ENCODE assay signal across 1 cellular context in the genomic region with DNA sequence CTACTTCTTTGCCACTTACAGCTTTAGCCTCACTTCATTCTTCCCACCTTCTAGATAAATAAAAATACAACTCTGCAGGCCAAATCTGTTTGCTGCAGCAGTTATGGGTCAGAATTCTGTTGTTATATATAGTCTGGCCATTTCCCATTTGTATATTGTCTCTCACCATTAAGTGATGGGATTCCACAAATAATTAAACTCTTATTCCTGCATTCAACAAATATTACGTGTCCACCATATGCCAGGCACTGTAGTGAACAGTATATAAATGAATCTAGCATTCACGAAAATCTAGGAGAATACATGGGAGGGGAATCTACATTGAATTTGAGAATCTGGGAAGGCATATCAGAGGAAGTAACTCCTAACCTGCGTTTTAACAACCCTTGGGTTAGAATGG.
A peak's percentile ranks its signal among the peaks of the same experiment; 100 is the strongest.
TF ChIP-seq lines count a peak whose summit lies in the region.

No MANE protein-coding gene starts in this region.

TF ChIP-seq in K562, 482 proteins besides CTCF, POLR2A, EP300 and RAD21:
- no peak for TF ChIP-seq HES1 (IDR thresholded peaks at IDR 0.05; ENCODE audit: low read depth)
- TF ChIP-seq TCF7 (IDR thresholded peaks at IDR 0.05; ENCODE audit: borderline replicate concordance), result no peak
- TF ChIP-seq HBP1 (CRISPR knock-in tag; IDR thresholded peaks at IDR 0.05), result no peak
- no peak for TF ChIP-seq HNRNPL (IDR thresholded peaks at IDR 0.05; ENCODE audit: low read depth, low read length)
- TF ChIP-seq, protein P1, sequence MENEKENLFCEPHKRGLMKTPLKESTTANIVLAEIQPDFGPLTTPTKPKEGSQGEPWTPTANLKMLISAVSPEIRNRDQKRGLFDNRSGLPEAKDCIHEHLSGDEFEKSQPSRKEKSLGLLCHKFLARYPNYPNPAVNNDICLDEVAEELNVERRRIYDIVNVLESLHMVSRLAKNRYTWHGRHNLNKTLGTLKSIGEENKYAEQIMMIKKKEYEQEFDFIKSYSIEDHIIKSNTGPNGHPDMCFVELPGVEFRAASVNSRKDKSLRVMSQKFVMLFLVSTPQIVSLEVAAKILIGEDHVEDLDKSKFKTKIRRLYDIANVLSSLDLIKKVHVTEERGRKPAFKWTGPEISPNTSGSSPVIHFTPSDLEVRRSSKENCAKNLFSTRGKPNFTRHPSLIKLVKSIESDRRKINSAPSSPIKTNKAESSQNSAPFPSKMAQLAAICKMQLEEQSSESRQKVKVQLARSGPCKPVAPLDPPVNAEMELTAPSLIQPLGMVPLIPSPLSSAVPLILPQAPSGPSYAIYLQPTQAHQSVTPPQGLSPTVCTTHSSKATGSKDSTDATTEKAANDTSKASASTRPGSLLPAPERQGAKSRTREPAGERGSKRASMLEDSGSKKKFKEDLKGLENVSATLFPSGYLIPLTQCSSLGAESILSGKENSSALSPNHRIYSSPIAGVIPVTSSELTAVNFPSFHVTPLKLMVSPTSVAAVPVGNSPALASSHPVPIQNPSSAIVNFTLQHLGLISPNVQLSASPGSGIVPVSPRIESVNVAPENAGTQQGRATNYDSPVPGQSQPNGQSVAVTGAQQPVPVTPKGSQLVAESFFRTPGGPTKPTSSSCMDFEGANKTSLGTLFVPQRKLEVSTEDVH (IDR thresholded peaks at IDR 0.05; ENCODE audit: low read depth, partially characterized antibody), result no peak
- TF ChIP-seq, protein P2, sequence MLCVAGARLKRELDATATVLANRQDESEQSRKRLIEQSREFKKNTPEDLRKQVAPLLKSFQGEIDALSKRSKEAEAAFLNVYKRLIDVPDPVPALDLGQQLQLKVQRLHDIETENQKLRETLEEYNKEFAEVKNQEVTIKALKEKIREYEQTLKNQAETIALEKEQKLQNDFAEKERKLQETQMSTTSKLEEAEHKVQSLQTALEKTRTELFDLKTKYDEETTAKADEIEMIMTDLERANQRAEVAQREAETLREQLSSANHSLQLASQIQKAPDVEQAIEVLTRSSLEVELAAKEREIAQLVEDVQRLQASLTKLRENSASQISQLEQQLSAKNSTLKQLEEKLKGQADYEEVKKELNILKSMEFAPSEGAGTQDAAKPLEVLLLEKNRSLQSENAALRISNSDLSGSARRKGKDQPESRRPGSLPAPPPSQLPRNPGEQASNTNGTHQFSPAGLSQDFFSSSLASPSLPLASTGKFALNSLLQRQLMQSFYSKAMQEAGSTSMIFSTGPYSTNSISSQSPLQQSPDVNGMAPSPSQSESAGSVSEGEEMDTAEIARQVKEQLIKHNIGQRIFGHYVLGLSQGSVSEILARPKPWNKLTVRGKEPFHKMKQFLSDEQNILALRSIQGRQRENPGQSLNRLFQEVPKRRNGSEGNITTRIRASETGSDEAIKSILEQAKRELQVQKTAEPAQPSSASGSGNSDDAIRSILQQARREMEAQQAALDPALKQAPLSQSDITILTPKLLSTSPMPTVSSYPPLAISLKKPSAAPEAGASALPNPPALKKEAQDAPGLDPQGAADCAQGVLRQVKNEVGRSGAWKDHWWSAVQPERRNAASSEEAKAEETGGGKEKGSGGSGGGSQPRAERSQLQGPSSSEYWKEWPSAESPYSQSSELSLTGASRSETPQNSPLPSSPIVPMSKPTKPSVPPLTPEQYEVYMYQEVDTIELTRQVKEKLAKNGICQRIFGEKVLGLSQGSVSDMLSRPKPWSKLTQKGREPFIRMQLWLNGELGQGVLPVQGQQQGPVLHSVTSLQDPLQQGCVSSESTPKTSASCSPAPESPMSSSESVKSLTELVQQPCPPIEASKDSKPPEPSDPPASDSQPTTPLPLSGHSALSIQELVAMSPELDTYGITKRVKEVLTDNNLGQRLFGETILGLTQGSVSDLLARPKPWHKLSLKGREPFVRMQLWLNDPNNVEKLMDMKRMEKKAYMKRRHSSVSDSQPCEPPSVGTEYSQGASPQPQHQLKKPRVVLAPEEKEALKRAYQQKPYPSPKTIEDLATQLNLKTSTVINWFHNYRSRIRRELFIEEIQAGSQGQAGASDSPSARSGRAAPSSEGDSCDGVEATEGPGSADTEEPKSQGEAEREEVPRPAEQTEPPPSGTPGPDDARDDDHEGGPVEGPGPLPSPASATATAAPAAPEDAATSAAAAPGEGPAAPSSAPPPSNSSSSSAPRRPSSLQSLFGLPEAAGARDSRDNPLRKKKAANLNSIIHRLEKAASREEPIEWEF (CRISPR knock-in tag; IDR thresholded peaks at IDR 0.05), result no peak
- TF ChIP-seq, protein P3, sequence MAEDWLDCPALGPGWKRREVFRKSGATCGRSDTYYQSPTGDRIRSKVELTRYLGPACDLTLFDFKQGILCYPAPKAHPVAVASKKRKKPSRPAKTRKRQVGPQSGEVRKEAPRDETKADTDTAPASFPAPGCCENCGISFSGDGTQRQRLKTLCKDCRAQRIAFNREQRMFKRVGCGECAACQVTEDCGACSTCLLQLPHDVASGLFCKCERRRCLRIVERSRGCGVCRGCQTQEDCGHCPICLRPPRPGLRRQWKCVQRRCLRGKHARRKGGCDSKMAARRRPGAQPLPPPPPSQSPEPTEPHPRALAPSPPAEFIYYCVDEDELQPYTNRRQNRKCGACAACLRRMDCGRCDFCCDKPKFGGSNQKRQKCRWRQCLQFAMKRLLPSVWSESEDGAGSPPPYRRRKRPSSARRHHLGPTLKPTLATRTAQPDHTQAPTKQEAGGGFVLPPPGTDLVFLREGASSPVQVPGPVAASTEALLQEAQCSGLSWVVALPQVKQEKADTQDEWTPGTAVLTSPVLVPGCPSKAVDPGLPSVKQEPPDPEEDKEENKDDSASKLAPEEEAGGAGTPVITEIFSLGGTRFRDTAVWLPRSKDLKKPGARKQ (CRISPR knock-in tag; IDR thresholded peaks at IDR 0.05), result no peak
- TF ChIP-seq, protein P4, sequence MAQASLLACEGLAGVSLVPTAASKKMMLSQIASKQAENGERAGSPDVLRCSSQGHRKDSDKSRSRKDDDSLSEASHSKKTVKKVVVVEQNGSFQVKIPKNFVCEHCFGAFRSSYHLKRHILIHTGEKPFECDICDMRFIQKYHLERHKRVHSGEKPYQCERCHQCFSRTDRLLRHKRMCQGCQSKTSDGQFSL (CRISPR knock-in tag; IDR thresholded peaks at IDR 0.05), result no peak
- TF ChIP-seq, protein P4 (tag; IDR thresholded peaks at IDR 0.05), result peak in 1 of 2 experiments; percentile 22; a peak in 1 of 4 replicates
- TF ChIP-seq FOXJ2 (tag; IDR thresholded peaks at IDR 0.05), result 0 out of 2 replicates have a peak, but pooled peaks have one; percentile 55
- TF ChIP-seq ZNF175 (CRISPR knock-in tag; IDR thresholded peaks at IDR 0.05; ENCODE audit: low read depth), result peak; percentile 15; the same call in 1 of the 2 replicates
- TF ChIP-seq ZNF143 (CRISPR knock-in tag; IDR thresholded peaks at IDR 0.05), result no peak
- no peak for TF ChIP-seq SPI1 (IDR thresholded peaks at IDR 0.05; ENCODE audit: borderline replicate concordance, low read depth, low read length)
